8 cellular contexts compared by ENCODE assay signal in genomic region chr21:39313457-39314154, GRCh38. TPM values are rescaled to one million over a fixed set of nuclear protein-coding genes. Genes with fewer than 3 reads are reported as not detected.
DNase-seq lines count a peak whose midpoint lies in the region; ATAC-seq and TF ChIP-seq lines count a peak whose summit lies in the region.

TSS of gene BRWD1 (minus strand) at chr21:39313632. CDS start at chr21:39313491, 141 bp downstream.

- DNase-seq in AG09319 (ENCODE audit: extremely low read depth, low read depth) (peak; percentile 74), NCI-H524 treated with DMSO at 0.1 percent for 48 hours (lab: John Stamatoyannopoulos, UW) (peak; percentile 23)
- peak; percentile 74 for DNase-seq in activated CD4-positive, alpha-beta T cell treated with anti-CD3 and anti-CD28 coated beads, Interleukin-2, amount 50 U/mL, for 1 hour
- peak; percentile 78 for DNase-seq in stimulated activated CD4-positive, alpha-beta T cell treated with anti-CD3 and anti-CD28 coated beads, Interleukin-4, amount 100 ng/mL, for 1 hour

- H3K9ac ChIP-seq in liver (ENCODE audit: low read depth in 1 of 2, low read length in 2 of 2) = peak within 1 kb of the TSS; percentile 76

- H3K9me3 Mint-ChIP-seq in dendritic cell treated with granulocyte-macrophage colony-stimulating factor and Interleukin-4, amounts not matched to agents 40 ng/mL and 50 ng/mL, for 4 days = no peaks in the 10 kb centered on the region

- peak within 1 kb of the TSS; percentile 97 to 99 for H3K27ac ChIP-seq in liver (ENCODE audit: low read depth in 1 of 2, low read length in 2 of 2)

- H3K27ac Mint-ChIP-seq in dendritic cell treated with granulocyte-macrophage colony-stimulating factor and Interleukin-4, amounts not matched to agents 40 ng/mL and 50 ng/mL, for 4 days = peak within 1 kb of the TSS; percentile 93

- H3K36me3 Mint-ChIP-seq in dendritic cell treated with granulocyte-macrophage colony-stimulating factor and Interleukin-4, amounts not matched to agents 40 ng/mL and 50 ng/mL, for 4 days (ENCODE audit: low read depth) = peaks cover 52% of the 10 kb centered on the region

- intact Hi-C loops in dendritic cell treated with granulocyte-macrophage colony-stimulating factor and Interleukin-4, amounts not matched to agents 40 ng/mL and 50 ng/mL, for 4 days (cut with micrococcal nuclease) = loop anchor here (2.0 to 10.0 kb wide), 2 partner anchors 75 to 131 kb away; partner anchors contain the start of gene LCA5L

- no peaks in the 10 kb centered on the region for H3K9me3 ChIP-seq in liver (ENCODE audit: control insufficient read depth in 4 of 4, low read length in 3 of 4)

- peaks cover 5 to 24% (median 12%) of the 10 kb centered on the region in 4 donors for H3K4me1 ChIP-seq in liver (ENCODE audit: control insufficient read depth in 4 of 4, insufficient read depth in 4 of 4, low read length in 3 of 4)

- H3K4me1 Mint-ChIP-seq in dendritic cell treated with granulocyte-macrophage colony-stimulating factor and Interleukin-4, amounts not matched to agents 40 ng/mL and 50 ng/mL, for 4 days (ENCODE audit: low read depth) = peaks cover 56% of the 10 kb centered on the region

- WGBS in liver = under 1% methylated on average over 101 of the region's 101 CpGs

- peak within 1 kb of the TSS; percentile 58 to 98 (median 68) for H3K4me3 ChIP-seq in liver (ENCODE audit: low read depth in 1 of 3, low read length in 3 of 3)

- peak within 1 kb of the TSS; percentile 87 for H3K4me3 Mint-ChIP-seq in dendritic cell treated with granulocyte-macrophage colony-stimulating factor and Interleukin-4, amounts not matched to agents 40 ng/mL and 50 ng/mL, for 4 days

- peak; percentile 14 for TF ChIP-seq CTCF in AG09319 (IDR thresholded peaks at IDR 0.05; ENCODE audit: low read depth, low read length)
- peak; percentile 25 for TF ChIP-seq CTCF in liver (IDR thresholded peaks at IDR 0.05; ENCODE audit: low read depth, low read length, missing input control)

- peaks cover 0 to 5% (median 2%) of the 10 kb centered on the region in 4 donors for H3K36me3 ChIP-seq in liver (ENCODE audit: control insufficient read depth in 4 of 4, insufficient read depth in 3 of 4, low read depth in 1 of 4, low read length in 3 of 4)

- H3K27me3 Mint-ChIP-seq in dendritic cell treated with granulocyte-macrophage colony-stimulating factor and Interleukin-4, amounts not matched to agents 40 ng/mL and 50 ng/mL, for 4 days = no peaks in the 10 kb centered on the region

- TF ChIP-seq RAD21 in liver (IDR thresholded peaks at IDR 0.05) = peak in 1 of 2 donors; percentile 2

- ATAC-seq in GM18907 (IDR thresholded peaks at IDR 0.05; ENCODE audit: unreplicated experiment) (peak; percentile 52), HG03175 (IDR thresholded peaks at IDR 0.05; ENCODE audit: unreplicated experiment) (peak; percentile 51)

- no peaks in the 10 kb centered on the region for H3K27me3 ChIP-seq in liver (ENCODE audit: control insufficient read depth in 4 of 4, insufficient read depth in 4 of 4, low read length in 3 of 4)

TF ChIP-seq in liver, 16 proteins besides CTCF, POLR2A, EP300 and RAD21:
- TF ChIP-seq NR2F2 (IDR thresholded peaks at IDR 0.05) (no peak), FOXA2 (IDR thresholded peaks at IDR 0.05) (no peak), MAX (IDR thresholded peaks at IDR 0.05) (peak; percentile 21), REST (IDR thresholded peaks at IDR 0.05) (no peak), HNF4G (IDR thresholded peaks at IDR 0.05) (no peak), EGR1 (IDR thresholded peaks at IDR 0.05; ENCODE audit: low read depth in 2 of 2) (peak; percentile 22 to 25), RXRA (IDR thresholded peaks at IDR 0.05) (no peak), TAF1 (conservative IDR thresholded peaks at IDR 0.05) (no peak), JUND (IDR thresholded peaks at IDR 0.05) (no peak), HNF4A (conservative IDR thresholded peaks at IDR 0.05) (no peak), ATF3 (IDR thresholded peaks at IDR 0.05) (no peak), FOXA1 (IDR thresholded peaks at IDR 0.05) (no peak), ZBTB33 (IDR thresholded peaks at IDR 0.05) (no peak), YY1 (IDR thresholded peaks at IDR 0.05) (peak; percentile 71), SP1 (IDR thresholded peaks at IDR 0.05) (peak; percentile 20), GABPA (IDR thresholded peaks at IDR 0.05 in 1 of 2, conservative IDR thresholded peaks at IDR 0.05 in 1 of 2) (no peak)

RNA-seq across cellular contexts. Expression of gene BRWD1, which starts in this region (rescaled TPM):
- total RNA-seq in liver = 10 to 100 TPM; 25.9 to 56.6 TPM
- 10 to 100 TPM in 1 of 2 donors, 1 to 10 TPM in 1; 5.2 to 15.9 TPM for polyA plus RNA-seq in liver

Comparison
In these comparisons a context has a peak if more than half of its experiments do, and no peak if none do; other contexts are left out.
1. Peak in every context shown above with its lines: DNase-seq, ATAC-seq, H3K4me3 ChIP-seq and H3K27ac ChIP-seq.
2. DNase-seq: peak in every context shown above with its lines; median percentile 78 in stimulated activated CD4-positive, alpha-beta T cell treated with anti-CD3 and anti-CD28 coated beads, Interleukin-4, amount 100 ng/mL, for 1 hour; 74 in AG09319; 74 in activated CD4-positive, alpha-beta T cell treated with anti-CD3 and anti-CD28 coated beads, Interleukin-2, amount 50 U/mL, for 1 hour; 23 in NCI-H524 treated with DMSO at 0.1 percent for 48 hours.